In genomic region chr18:51342815-51343214, GRCh38 we compare ENCODE assay signal across 12 cellular contexts.
DNase-seq lines count a peak whose midpoint lies in the region; ATAC-seq, FAIRE-seq and TF ChIP-seq lines count a peak whose summit lies in the region.
"Had no signal": no experiment of that assay in that cellular context is flagged by ENCODE, and none has a peak within 500 bp of the region (broad histone marks: within the 10 kb centered on the region; RNA-seq: fewer than 3 reads in every experiment).

No MANE protein-coding gene starts in this region.

- no peak for TF ChIP-seq RAD21 in A549 (conservative IDR thresholded peaks at IDR 0.05 in 1 of 2, IDR thresholded peaks at IDR 0.05 in 1 of 2)

- H3K9me3 Mint-ChIP-seq in activated T-helper 17 cell treated with anti-CD3 and anti-CD28 coated beads, Interleukin-2, amount 50 U/mL, for 72 hours, result peaks cover 3% of the 10 kb centered on the region

- no peaks in the 10 kb centered on the region for H3K4me1 Mint-ChIP-seq in activated T-helper 17 cell treated with anti-CD3 and anti-CD28 coated beads, Interleukin-2, amount 50 U/mL, for 72 hours

- DNase-seq in A549 (ENCODE audit: low read depth in 1 of 2, low spot score in 1 of 2) (peak; percentile 4 to 56), kidney epithelial cell (ENCODE audit: low read depth) (peak; percentile 56), D721Med (ENCODE audit: insufficient read length, low spot score) (no peak), SHP77 treated with DMSO at 0.1 percent for 48 hours (lab: John Stamatoyannopoulos, UW) (no peak)
- DNase-seq: activated gamma-delta T cell treated with Interleukin-2 at 50 U/mL for 16 hours, right cardiac atrium had no signal

- no peak overlapping the region for H3K27ac Mint-ChIP-seq in activated T-helper 17 cell treated with anti-CD3 and anti-CD28 coated beads, Interleukin-2, amount 50 U/mL, for 72 hours

- CTCF ChIA-PET in A549 (lab: Yijun Ruan, JAX), result no interaction called here

- no peak overlapping the region for H3K4me3 Mint-ChIP-seq in activated T-helper 17 cell treated with anti-CD3 and anti-CD28 coated beads, Interleukin-2, amount 50 U/mL, for 72 hours

- FAIRE-seq in A549 (lab: Jason Lieb, UNC) (no peak), D721Med (lab: Jason Lieb, UNC) (no peak)
- FAIRE-seq: TTC549 had no signal

- TF ChIP-seq CTCF in A549 (IDR thresholded peaks at IDR 0.05) (no peak), kidney epithelial cell (IDR thresholded peaks at IDR 0.05; ENCODE audit: insufficient read depth, low read length, poor library complexity, severe bottlenecking) (no peak), D721Med (IDR thresholded peaks at IDR 0.05; ENCODE audit: insufficient read depth, missing control alignments) (no peak)

- TF ChIP-seq EP300 in A549 (IDR thresholded peaks at IDR 0.05), result no peak

- peaks cover 20% of the 10 kb centered on the region for H3K4me1 ChIP-seq in A549
- H3K4me1 ChIP-seq: BLaER1 treated with 17β-estradiol and CSF1 and Interleukin-3, amounts not matched to agents 10 nM and 100 nM had no signal

- H3K9me3 ChIP-seq in A549, result no peaks in the 10 kb centered on the region

- H3K27ac ChIP-seq in A549, result no peak overlapping the region
- H3K27ac ChIP-seq: BLaER1 treated with 17β-estradiol and CSF1 and Interleukin-3, amounts not matched to agents 10 nM and 100 nM had no signal

- no peaks in the 10 kb centered on the region for H3K36me3 Mint-ChIP-seq in activated T-helper 17 cell treated with anti-CD3 and anti-CD28 coated beads, Interleukin-2, amount 50 U/mL, for 72 hours (ENCODE audit: low read depth)

- TF ChIP-seq POLR2A in A549 (IDR thresholded peaks at IDR 0.05; ENCODE audit: low read length), result no peak

- POLR2A ChIA-PET in A549 (lab: Yijun Ruan, JAX), result no interaction called here

- H3K36me3 ChIP-seq in kidney epithelial cell (ENCODE audit: control insufficient read depth, insufficient read depth, low read length), result no peaks in the 10 kb centered on the region
- H3K36me3 ChIP-seq: BLaER1 treated with 17β-estradiol and CSF1 and Interleukin-3, amounts not matched to agents 10 nM and 100 nM had no signal

- no peaks in the 10 kb centered on the region for H3K27me3 ChIP-seq in kidney epithelial cell (ENCODE audit: control insufficient read depth, insufficient read depth, low read length)
- H3K27me3 ChIP-seq: BLaER1 treated with 17β-estradiol and CSF1 and Interleukin-3, amounts not matched to agents 10 nM and 100 nM had no signal

- peaks cover 8% of the 10 kb centered on the region for H3K27me3 Mint-ChIP-seq in activated T-helper 17 cell treated with anti-CD3 and anti-CD28 coated beads, Interleukin-2, amount 50 U/mL, for 72 hours

- H3K4me3 ChIP-seq in A549 (no peak overlapping the region), kidney epithelial cell (ENCODE audit: low read depth, low read length) (no peak overlapping the region)
- H3K4me3 ChIP-seq: BLaER1 treated with 17β-estradiol and CSF1 and Interleukin-3, amounts not matched to agents 10 nM and 100 nM had no signal

- H3K4me2 ChIP-seq in A549, result no peak overlapping the region
- H3K4me2 ChIP-seq: BLaER1 treated with 17β-estradiol and CSF1 and Interleukin-3, amounts not matched to agents 10 nM and 100 nM had no signal

- ATAC-seq in A549 (peak; percentile 38 to 43; a peak in 4 of 6 replicates), GM18520 (IDR thresholded peaks at IDR 0.05; ENCODE audit: unreplicated experiment) (peak; percentile 65), HG02763 (IDR thresholded peaks at IDR 0.05; ENCODE audit: unreplicated experiment) (no peak), HG03095 (IDR thresholded peaks at IDR 0.05; ENCODE audit: unreplicated experiment) (no peak)
- peak; percentile 62 for ATAC-seq in activated T-helper 17 cell treated with anti-CD3 and anti-CD28 coated beads, Interleukin-2, amount 50 U/mL, for 72 hours (replicated peaks)
- ATAC-seq: right cardiac atrium had no signal

TF ChIP-seq in A549, 52 proteins besides CTCF, POLR2A, EP300 and RAD21:
- no peak for TF ChIP-seq NPAS2 (CRISPR knock-in tag; IDR thresholded peaks at IDR 0.05; ENCODE audit: borderline replicate concordance)
- TF ChIP-seq FOSL2 (IDR thresholded peaks at IDR 0.05), result no peak
- TF ChIP-seq FOSL2 (CRISPR knock-in tag; IDR thresholded peaks at IDR 0.05), result peak; percentile 38

Comparison
In these comparisons a context has a peak if more than half of its experiments do, and no peak if none do; other contexts are left out.
1. ATAC-seq: peak in A549 (2 of 2), GM18520 (single experiment) and activated T-helper 17 cell treated with anti-CD3 and anti-CD28 coated beads, Interleukin-2, amount 50 U/mL, for 72 hours (single experiment); none in HG02763 (single experiment) and HG03095 (single experiment).
2. DNase-seq: peak in A549 (2 of 2) and kidney epithelial cell (single experiment); none in D721Med (single experiment) and SHP77 treated with DMSO at 0.1 percent for 48 hours (single experiment).